10 cellular contexts compared by ENCODE assay signal in genomic region chr17:43210576-43210975, GRCh38. TPM values are rescaled to one million over a fixed set of nuclear protein-coding genes. Genes with fewer than 3 reads are reported as not detected.
DNase-seq lines count a peak whose midpoint lies in the region; ATAC-seq and TF ChIP-seq lines count a peak whose summit lies in the region.
"Had no signal": no experiment of that assay in that cellular context is flagged by ENCODE, and none has a peak within 500 bp of the region (broad histone marks: within the 10 kb centered on the region; RNA-seq: fewer than 3 reads in every experiment).

No MANE protein-coding gene starts in this region.

- TF ChIP-seq POLR2A in thyroid gland (IDR thresholded peaks at IDR 0.05), result no peak

- H3K4me1 ChIP-seq in thyroid gland, result peaks cover 7 to 13% of the 10 kb centered on the region in 2 donors
- peaks cover 11% of the 10 kb centered on the region for H3K4me1 ChIP-seq in foreskin keratinocyte

- no TSS peak for BruUV-seq in Calu3 (replicated peaks; lab: Mats Ljungman, UMichigan)

- no peaks in the 10 kb centered on the region for H3K9me3 Mint-ChIP-seq in activated CD4-positive, alpha-beta T cell treated with anti-CD3 and anti-CD28 coated beads for 36 hours (ENCODE audit: low read depth)
- H3K9me3 Mint-ChIP-seq in WTC11 (no peaks in the 10 kb centered on the region), Calu3 (ENCODE audit: low read depth, unreplicated experiment) (no peaks in the 10 kb centered on the region)

- POLR2A ChIA-PET in activated CD4-positive, alpha-beta T cell treated with anti-CD3 and anti-CD28 coated beads for 36 hours (lab: Charles Lee), result no interaction called here
- POLR2A ChIA-PET in WTC11 (lab: Charles Lee), result no interaction called here

- peak overlapping the region; percentile 92 for H3K27ac Mint-ChIP-seq in activated CD4-positive, alpha-beta T cell treated with anti-CD3 and anti-CD28 coated beads for 36 hours
- H3K27ac Mint-ChIP-seq in WTC11 (peak overlapping the region; percentile 49; the same call in 1 of the 2 replicates), Calu3 (ENCODE audit: unreplicated experiment) (no peak overlapping the region)

- peak overlapping the region; percentile 79 for H3K4me3 ChIP-seq in fibroblast of villous mesenchyme (ENCODE audit: low read depth, low read length)
- no peak overlapping the region for H3K4me3 ChIP-seq in thyroid gland (replicated peaks in 1 of 3)

- H3K36me3 ChIP-seq in thyroid gland, result peaks cover 4 to 24% of the 10 kb centered on the region in 2 donors

- peaks cover 25% of the 10 kb centered on the region for H3K36me3 Mint-ChIP-seq in activated CD4-positive, alpha-beta T cell treated with anti-CD3 and anti-CD28 coated beads for 36 hours (ENCODE audit: low read depth)
- H3K36me3 Mint-ChIP-seq in WTC11, result peaks cover 6% of the 10 kb centered on the region; the same call in 1 of the 2 replicates
- peaks cover 64% of the 10 kb centered on the region for H3K36me3 Mint-ChIP-seq in Calu3 (ENCODE audit: insufficient read depth, unreplicated experiment)

- DNase-seq in activated CD4-positive, alpha-beta T cell treated with anti-CD3 and anti-CD28 coated beads for 36 hours, result no peak
- DNase-seq in activated CD4-positive, alpha-beta T cell treated with anti-CD3 and anti-CD28 coated beads for 48 hours, result no peak
- DNase-seq in WTC11 (ENCODE audit: low spot score) (no peak), fibroblast of villous mesenchyme (ENCODE audit: low read depth) (no peak), thyroid gland (no peak), Calu3 (no peak), foreskin keratinocyte (no peak)
- DNase-seq in stimulated activated CD4-positive, alpha-beta T cell treated with anti-CD3 and anti-CD28 coated beads, Interleukin-15, amount 100 ng/mL, for 24 hours, result no peak
- DNase-seq: amniotic stem cell, NCI-H2227 treated with DMSO at 0.1 percent for 48 hours had no signal

- no peaks in the 10 kb centered on the region for H3K9me3 ChIP-seq in thyroid gland

- ATAC-seq in activated CD4-positive, alpha-beta T cell treated with anti-CD3 and anti-CD28 coated beads for 36 hours, result no peak
- ATAC-seq in WTC11, result no peak
- no peak for ATAC-seq in foreskin keratinocyte

- H3K27me3 Mint-ChIP-seq in activated CD4-positive, alpha-beta T cell treated with anti-CD3 and anti-CD28 coated beads for 36 hours, result no peaks in the 10 kb centered on the region
- H3K27me3 Mint-ChIP-seq in WTC11 (ENCODE audit: low read depth) (no peaks in the 10 kb centered on the region), Calu3 (ENCODE audit: unreplicated experiment) (no peaks in the 10 kb centered on the region)

- WGBS in thyroid gland, 2 donors, result 62 to 90% methylated on average over 3 of the region's 3 CpGs

- H3K27ac ChIP-seq in thyroid gland, result peak overlapping the region in 2 of 3 donors; percentile 42 to 85
- no peak overlapping the region for H3K27ac ChIP-seq in foreskin keratinocyte

- peaks cover 25% of the 10 kb centered on the region for H3K4me1 Mint-ChIP-seq in activated CD4-positive, alpha-beta T cell treated with anti-CD3 and anti-CD28 coated beads for 36 hours
- peaks cover 20% of the 10 kb centered on the region for H3K4me1 Mint-ChIP-seq in WTC11
- H3K4me1 Mint-ChIP-seq in Calu3 (ENCODE audit: low read depth, unreplicated experiment), result no peaks in the 10 kb centered on the region

- intact Hi-C loops in activated CD4-positive, alpha-beta T cell treated with anti-CD3 and anti-CD28 coated beads for 36 hours (cut with DNase I, micrococcal nuclease), result loop anchor here in 1 of 2 experiments (2.0 to 5.0 kb wide), 3 partner anchors 14 to 388 kb away; partner anchors contain the start of gene BECN1
- intact Hi-C loops in thyroid gland (cut with DNase I) (no loop called here), Calu3 (cut with micrococcal nuclease; ENCODE audit: unreplicated experiment) (no loop called here)

- H3K27me3 ChIP-seq in thyroid gland (no peaks in the 10 kb centered on the region), foreskin keratinocyte (no peaks in the 10 kb centered on the region)

- H3K4me3 Mint-ChIP-seq in activated CD4-positive, alpha-beta T cell treated with anti-CD3 and anti-CD28 coated beads for 36 hours, result peak overlapping the region; percentile 83
- H3K4me3 Mint-ChIP-seq in WTC11 (peak overlapping the region; percentile 94), Calu3 (ENCODE audit: low read depth, unreplicated experiment) (no peak overlapping the region)

- TF ChIP-seq CTCF in WTC11 (IDR thresholded peaks at IDR 0.05) (no peak), fibroblast of villous mesenchyme (IDR thresholded peaks at IDR 0.05; ENCODE audit: insufficient read depth, low read depth, low read length) (no peak), thyroid gland (IDR thresholded peaks at IDR 0.05) (no peak), Calu3 (IDR thresholded peaks at IDR 0.05; ENCODE audit: unreplicated experiment) (no peak), foreskin keratinocyte (conservative IDR thresholded peaks at IDR 0.05) (no peak)

- CTCF ChIA-PET in activated CD4-positive, alpha-beta T cell treated with anti-CD3 and anti-CD28 coated beads for 36 hours (lab: Charles Lee), result no interaction called here
- CTCF ChIA-PET in WTC11 (lab: Charles Lee) (interaction anchor here (1.6 kb wide), 1 partner anchor 99 kb away, joined by 9 read pairs; no protein-coding TSS in a partner anchor), Calu3 (lab: Charles Lee) (no interaction called here)

TF ChIP-seq in WTC11, 78 proteins besides CTCF, POLR2A, EP300 and RAD21:
- TF ChIP-seq GRHL2 (CRISPR knock-in tag; IDR thresholded peaks at IDR 0.05; ENCODE audit: insufficient replicate concordance, severe bottlenecking) (no peak), ZNF121 (CRISPR knock-in tag; IDR thresholded peaks at IDR 0.05) (no peak), EMX1 (CRISPR knock-in tag; IDR thresholded peaks at IDR 0.05) (no peak), ZNF532 (CRISPR knock-in tag; IDR thresholded peaks at IDR 0.05; ENCODE audit: borderline replicate concordance) (no peak), TEAD4 (CRISPR knock-in tag; IDR thresholded peaks at IDR 0.05) (no peak), HMGA2 (CRISPR knock-in tag; IDR thresholded peaks at IDR 0.05) (no peak), ETV6 (CRISPR knock-in tag; IDR thresholded peaks at IDR 0.05) (no peak), ZNF423 (CRISPR knock-in tag; IDR thresholded peaks at IDR 0.05) (no peak), SMAD3 (CRISPR knock-in tag; IDR thresholded peaks at IDR 0.05; ENCODE audit: borderline replicate concordance) (no peak), NFATC4 (CRISPR knock-in tag; IDR thresholded peaks at IDR 0.05) (no peak), SOX15 (CRISPR knock-in tag; IDR thresholded peaks at IDR 0.05) (no peak)
TF ChIP-seq in WTC11: peak in this region for 0.

RNA-seq across cellular contexts. Expression of gene TMEM106A, which starts 1.1 kb away (rescaled TPM):
- 10 to 100 TPM; 10.7 to 10.8 TPM for total RNA-seq in activated CD4-positive, alpha-beta T cell treated with anti-CD3 and anti-CD28 coated beads for 36 hours
- 3.8 to 4.4 TPM (median 4.2 TPM) in 3 replicates for total RNA-seq in WTC11 (2021)
- 11.0 and 11.7 TPM in 2 replicates for total RNA-seq in fibroblast of villous mesenchyme
- 10 to 100 TPM in 3 of 4 donors, 1 to 10 TPM in 1; 9.0 to 14.4 (median 12.5) TPM for total RNA-seq in thyroid gland
- 3.4 and 5.2 TPM in 2 replicates for total RNA-seq in Calu3 (2022)
- 1.6 and 2.6 TPM in 2 replicates for total RNA-seq in foreskin keratinocyte
- 1.2 TPM in 2 replicates for polyA plus RNA-seq in foreskin keratinocyte

RNA-seq across cellular contexts. Expression of gene CCDC200, which starts 17.8 kb away (rescaled TPM):
- total RNA-seq in activated CD4-positive, alpha-beta T cell treated with anti-CD3 and anti-CD28 coated beads for 36 hours, result under 1 TPM in 1 of 2 experiments, not detected in 1; 0.27 TPM
- total RNA-seq in WTC11 (2021), result not detected in 3 replicates
- not detected in 2 replicates for total RNA-seq in fibroblast of villous mesenchyme
- total RNA-seq in thyroid gland, result not detected
- total RNA-seq in Calu3 (2022), result not detected in 2 replicates
- total RNA-seq in foreskin keratinocyte, result not detected in 2 replicates
- not detected in 2 replicates for polyA plus RNA-seq in foreskin keratinocyte

RNA-seq across cellular contexts. Expression of gene RNU2-1, which starts 23.2 kb away (rescaled TPM):
- 1,000 to 10,000 TPM; 2,288 to 7,298 TPM for total RNA-seq in activated CD4-positive, alpha-beta T cell treated with anti-CD3 and anti-CD28 coated beads for 36 hours
- total RNA-seq in WTC11 (2021), result 5,207 to 6,122 TPM (median 5,885 TPM) in 3 replicates
- not detected in 2 replicates for total RNA-seq in fibroblast of villous mesenchyme
- not detected for total RNA-seq in thyroid gland
- 5,045 and 5,662 TPM in 2 replicates for total RNA-seq in Calu3 (2022)
- total RNA-seq in foreskin keratinocyte, result not detected in 2 replicates
- polyA plus RNA-seq in foreskin keratinocyte, result not detected in 2 replicates

RNA-seq across cellular contexts. Expression of gene NBR1, which starts 39.6 kb away (rescaled TPM):
- 10 to 100 TPM; 52.8 to 55.6 TPM for total RNA-seq in activated CD4-positive, alpha-beta T cell treated with anti-CD3 and anti-CD28 coated beads for 36 hours
- total RNA-seq in WTC11 (2021), result 38.4 to 42.8 TPM (median 38.9 TPM) in 3 replicates
- total RNA-seq in fibroblast of villous mesenchyme, result 79.9 and 135 TPM in 2 replicates
- total RNA-seq in thyroid gland, result 100 to 1,000 TPM; 117 to 166 (median 134) TPM
- 89.0 and 101 TPM in 2 replicates for total RNA-seq in Calu3 (2022)
- total RNA-seq in foreskin keratinocyte, result 63.6 and 68.0 TPM in 2 replicates
- 20.6 and 21.8 TPM in 2 replicates for polyA plus RNA-seq in foreskin keratinocyte

Comparison
In these comparisons a context has a peak if more than half of its experiments do, and no peak if none do; other contexts are left out.
1. RNA of gene RNU2-1, which starts 23.2 kb away (total RNA-seq): 2,288 to 7,298 TPM in activated CD4-positive, alpha-beta T cell treated with anti-CD3 and anti-CD28 coated beads for 36 hours, 5,207 to 6,122 TPM in WTC11 and 5,045 to 5,662 TPM in Calu3; not detected in fibroblast of villous mesenchyme, not detected in thyroid gland and not detected in foreskin keratinocyte; every median in the first group is over 1,000 times any median in the second.